In the genomic region with DNA sequence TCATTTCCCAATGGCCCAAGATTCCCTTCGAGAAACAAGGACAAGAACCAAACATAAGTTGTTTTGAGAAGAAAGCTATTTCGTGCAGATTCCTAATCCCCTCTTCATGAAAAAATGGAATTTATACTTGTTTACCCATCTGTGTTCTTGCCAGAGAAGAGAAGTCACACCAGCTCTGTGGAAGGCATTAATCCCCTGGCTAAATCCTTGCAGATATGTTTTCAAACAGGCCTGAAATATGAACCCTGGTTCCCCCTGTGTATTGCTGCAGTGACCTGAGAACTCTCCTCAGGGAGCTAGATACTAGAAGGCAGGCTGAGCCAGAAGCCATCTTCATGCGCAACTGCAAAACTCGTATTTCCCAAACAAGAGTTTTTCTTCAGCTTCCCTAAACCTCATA, we compare ENCODE assay signal across 22 cellular contexts.
DNase-seq lines count a peak whose midpoint lies in the region; ATAC-seq and TF ChIP-seq lines count a peak whose summit lies in the region.
"Had no signal": no experiment of that assay in that cellular context is flagged by ENCODE, and none has a peak within 500 bp of the region (broad histone marks: within the 10 kb centered on the region; RNA-seq: fewer than 3 reads in every experiment).

No MANE protein-coding gene starts in this region.

- intact Hi-C loops in Right ventricle myocardium superior (cut with DNase I), result no loop called here
- intact Hi-C loops in right cardiac atrium (cut with DNase I), result no loop called here

- DNase-seq in Right ventricle myocardium superior, result no peak
- DNase-seq in right cardiac atrium, result no peak
- peak; percentile 4 for DNase-seq in LHCN-M2 (ENCODE audit: low read depth)
- DNase-seq in hepatocyte (ENCODE audit: low spot score), result peak; percentile 23
- no peak for DNase-seq in putamen (ENCODE audit: low spot score)
- no peak for DNase-seq in NCI-H69 (lab: John Stamatoyannopoulos, UW)
- DNase-seq: CD4-positive, CD25-positive, alpha-beta regulatory T cell; EL; GF-D8; GOT3; KBM-7; NCI-H1092; NCI-H1436; NCI-H2029; NCI-H2171; NCI-H345; T-helper 1 cell had no signal

- H3K36me3 ChIP-seq in hepatocyte (replicated peaks; ENCODE audit: insufficient read depth, low read depth) (no peaks in the 10 kb centered on the region), urinary bladder (ENCODE audit: insufficient read depth) (no peaks in the 10 kb centered on the region)
- H3K36me3 ChIP-seq: SJSA1 had no signal

- no peaks in the 10 kb centered on the region for H3K27me3 ChIP-seq in right cardiac atrium (ENCODE audit: control insufficient read depth, insufficient read depth)
- no peaks in the 10 kb centered on the region for H3K27me3 ChIP-seq in hepatocyte
- H3K27me3 ChIP-seq: SJSA1 had no signal

- H3K9me2 ChIP-seq in hepatocyte (replicated peaks; ENCODE audit: insufficient read depth), result no peaks in the 10 kb centered on the region

- no peak overlapping the region for H3K27ac ChIP-seq in right cardiac atrium (ENCODE audit: low read length)
- H3K27ac ChIP-seq in hepatocyte, result peak overlapping the region; percentile 29
- peak overlapping the region; percentile 59 for H3K27ac ChIP-seq in urinary bladder (ENCODE audit: low read depth)
- H3K27ac ChIP-seq: HL-60, SJSA1 had no signal

- no peaks in the 10 kb centered on the region for H4K20me1 ChIP-seq in hepatocyte (ENCODE audit: insufficient read depth, poor library complexity, severe bottlenecking)

- peak; percentile 29 for ATAC-seq in Right ventricle myocardium superior (ENCODE audit: poor library complexity)
- ATAC-seq in right cardiac atrium, result no peak
- ATAC-seq: HepG2, Panc1 had no signal

- H3K4me1 ChIP-seq in right cardiac atrium (ENCODE audit: control insufficient read depth, insufficient read depth, low read length) (no peaks in the 10 kb centered on the region), hepatocyte (ENCODE audit: insufficient read depth) (no peaks in the 10 kb centered on the region), urinary bladder (ENCODE audit: insufficient read depth) (no peaks in the 10 kb centered on the region)
- H3K4me1 ChIP-seq: SJSA1 had no signal

- no peak for TF ChIP-seq CTCF in hepatocyte (IDR thresholded peaks at IDR 0.05; ENCODE audit: poor library complexity)

- no peaks in the 10 kb centered on the region for H3K9me3 ChIP-seq in right cardiac atrium (ENCODE audit: control insufficient read depth, low read length)
- no peaks in the 10 kb centered on the region for H3K9me3 ChIP-seq in hepatocyte (ENCODE audit: low read depth)
- H3K9me3 ChIP-seq: SJSA1 had no signal

- no peaks in the 10 kb centered on the region for H3K79me2 ChIP-seq in hepatocyte

- H3K4me3 ChIP-seq in right cardiac atrium (ENCODE audit: low read length) (no peak overlapping the region), hepatocyte (no peak overlapping the region), urinary bladder (ENCODE audit: low read depth, low read length) (no peak overlapping the region)
- H3K4me3 ChIP-seq: SJSA1 had no signal

- H3K4me2 ChIP-seq in hepatocyte, result no peak overlapping the region

- WGBS in right cardiac atrium, result 65% methylated on average over 4 of the region's 4 CpGs
- WGBS in hepatocyte (ENCODE audit: low lambda C conversion rate, missing lambda C conversion rate), result 65% methylated on average over 4 of the region's 4 CpGs
- WGBS in urinary bladder, result 43% methylated on average over 4 of the region's 4 CpGs

- no peak overlapping the region for H2AFZ ChIP-seq in hepatocyte

Comparison
In these comparisons a context has a peak if more than half of its experiments do, and no peak if none do; other contexts are left out.
1. DNase-seq: peak in LHCN-M2 (single experiment) and hepatocyte (single experiment); none in Right ventricle myocardium superior (single experiment), right cardiac atrium (0 of 3), putamen (single experiment) and NCI-H69 (single experiment).